17 cellular contexts compared by ENCODE assay signal in genomic region chr18:42446195-42446594, GRCh38.
DNase-seq lines count a peak whose midpoint lies in the region; ATAC-seq and TF ChIP-seq lines count a peak whose summit lies in the region.
"Had no signal": no experiment of that assay in that cellular context is flagged by ENCODE, and none has a peak within 500 bp of the region (broad histone marks: within the 10 kb centered on the region; RNA-seq: fewer than 3 reads in every experiment).

No MANE protein-coding gene starts in this region.

- H3K27me3 ChIP-seq in Panc1 (ENCODE audit: control insufficient read depth, insufficient read depth, low read length) (no peaks in the 10 kb centered on the region), right lobe of liver (no peaks in the 10 kb centered on the region), aorta (ENCODE audit: control insufficient read depth in 1 of 2, insufficient read depth in 2 of 2, low read length in 1 of 2) (no peaks in the 10 kb centered on the region)
- H3K27me3 ChIP-seq: body of pancreas, neutrophil, suprapubic skin had no signal

- in situ Hi-C loops in Panc1 (cut with HindIII; ENCODE audit: low pct_unique_long_range_greater_than_20kb, low sequenced_read_pairs) = no loop called here

- H3K27ac ChIP-seq in Panc1 (ENCODE audit: low read length) (no peak overlapping the region), right lobe of liver (peak overlapping the region in 2 of 3 donors; percentile 49 to 52), aorta (ENCODE audit: low read depth in 1 of 2, low read length in 2 of 2) (no peak overlapping the region)
- H3K27ac ChIP-seq: body of pancreas, neutrophil, SK-N-MC, suprapubic skin had no signal

- DNase-seq in AG10803 (ENCODE audit: low read depth) = peak; percentile 52
- peak; percentile 2 for DNase-seq in Panc1 (ENCODE audit: low read depth, low spot score)
- peak; percentile 99 for DNase-seq in epithelial cell of proximal tubule (ENCODE audit: low read depth)
- DNase-seq in right lobe of liver = no peak
- DNase-seq in ureter (ENCODE audit: low spot score) = no peak
- no peak for DNase-seq in C1 segment of cervical spinal cord (lab: John Stamatoyannopoulos, UW)
- no peak for DNase-seq in aorta
- DNase-seq: activated effector memory CD4-positive, alpha-beta T cell treated with anti-CD3 and anti-CD28 coated beads, Interleukin-2, amount 50 U/mL, for 16 hours; body of pancreas; mesendoderm; NCI-H2081 treated with DMSO at 0.1 percent for 48 hours; NK-92 treated with Interleukin-12 subunit alpha and Interleukin-12 subunit beta, amount 100 ng/mL, for 24 hours; stimulated activated CD4-positive, alpha-beta T cell treated with anti-CD3 and anti-CD28 coated beads, Interleukin-15, amount 100 ng/mL, for 24 hours had no signal

- POLR2A ChIA-PET in Panc1 (lab: Charles Lee) = no interaction called here

- H3K36me3 ChIP-seq in Panc1 (ENCODE audit: control insufficient read depth, insufficient read depth, low read length) (no peaks in the 10 kb centered on the region), right lobe of liver (no peaks in the 10 kb centered on the region), aorta (ENCODE audit: control insufficient read depth in 1 of 2, insufficient read depth in 2 of 2, low read length in 1 of 2) (no peaks in the 10 kb centered on the region)
- H3K36me3 ChIP-seq: neutrophil, suprapubic skin had no signal

- H3K4me3 ChIP-seq in AG10803 (ENCODE audit: low read length) = no peak overlapping the region
- H3K4me3 ChIP-seq in Panc1 (ENCODE audit: low read depth in 2 of 2, low read length in 2 of 2) = no peak overlapping the region
- H3K4me3 ChIP-seq in epithelial cell of proximal tubule (ENCODE audit: low read depth, low read length) = no peak overlapping the region
- H3K4me3 ChIP-seq in right lobe of liver = no peak overlapping the region
- no peak overlapping the region for H3K4me3 ChIP-seq in aorta (ENCODE audit: low read length in 2 of 2)
- H3K4me3 ChIP-seq: body of pancreas, SK-N-MC, suprapubic skin had no signal

- H3K4me1 ChIP-seq in Panc1 (ENCODE audit: control insufficient read depth, insufficient read depth, low read length) (no peaks in the 10 kb centered on the region), right lobe of liver (peaks cover 0 to 16% (median 0%) of the 10 kb centered on the region in 4 donors), aorta (ENCODE audit: control insufficient read depth in 1 of 2, insufficient read depth in 2 of 2, low read length in 2 of 2) (no peaks in the 10 kb centered on the region)
- H3K4me1 ChIP-seq: body of pancreas, suprapubic skin had no signal

- TF ChIP-seq CTCF in AG10803 (conservative IDR thresholded peaks at IDR 0.05; ENCODE audit: low read length) (no peak), Panc1 (IDR thresholded peaks at IDR 0.05) (no peak), epithelial cell of proximal tubule (conservative IDR thresholded peaks at IDR 0.05; ENCODE audit: low read depth, low read length) (no peak), right lobe of liver (IDR thresholded peaks at IDR 0.05) (peak in 1 of 4 donors; percentile 29)

- BruUV-seq in Panc1 (replicated peaks; lab: Mats Ljungman, UMichigan) = no TSS peak

- intact Hi-C loops in Panc1 (cut with micrococcal nuclease; ENCODE audit: unreplicated experiment) (no loop called here), right lobe of liver (cut with DNase I) (no loop called here), aorta (cut with DNase I) (no loop called here)

- ATAC-seq in Panc1 (no peak), right lobe of liver (peak; percentile 90 to 93 (median 92)), HG03039 (IDR thresholded peaks at IDR 0.05; ENCODE audit: unreplicated experiment) (no peak), aorta (ENCODE audit: low FRiP score) (no peak)
- ATAC-seq: body of pancreas had no signal

- peak; percentile 54 for TF ChIP-seq POLR2A in right lobe of liver (IDR thresholded peaks at IDR 0.05)

- H3K9me3 ChIP-seq in Panc1 (ENCODE audit: control insufficient read depth, insufficient read depth, low read depth, low read length) (no peaks in the 10 kb centered on the region), right lobe of liver (no peaks in the 10 kb centered on the region), aorta (ENCODE audit: control insufficient read depth, low read length) (no peaks in the 10 kb centered on the region)
- H3K9me3 ChIP-seq: neutrophil had no signal

- CTCF ChIA-PET in Panc1 (lab: Charles Lee) = no interaction called here

Comparison
In these comparisons a context has a peak if more than half of its experiments do, and no peak if none do; other contexts are left out.
1. DNase-seq: peak in AG10803 (single experiment), Panc1 (single experiment) and epithelial cell of proximal tubule (single experiment); none in right lobe of liver (0 of 3), ureter (single experiment), C1 segment of cervical spinal cord (0 of 14) and aorta (0 of 2).
2. ATAC-seq: peak in right lobe of liver (4 of 4); none in Panc1 (single experiment), HG03039 (single experiment) and aorta (single experiment).
3. H3K27ac ChIP-seq: peak in right lobe of liver (2 of 3); none in Panc1 (single experiment) and aorta (0 of 2).